Comparison of ENCODE assay signal across 8 cellular contexts in the genomic region with DNA sequence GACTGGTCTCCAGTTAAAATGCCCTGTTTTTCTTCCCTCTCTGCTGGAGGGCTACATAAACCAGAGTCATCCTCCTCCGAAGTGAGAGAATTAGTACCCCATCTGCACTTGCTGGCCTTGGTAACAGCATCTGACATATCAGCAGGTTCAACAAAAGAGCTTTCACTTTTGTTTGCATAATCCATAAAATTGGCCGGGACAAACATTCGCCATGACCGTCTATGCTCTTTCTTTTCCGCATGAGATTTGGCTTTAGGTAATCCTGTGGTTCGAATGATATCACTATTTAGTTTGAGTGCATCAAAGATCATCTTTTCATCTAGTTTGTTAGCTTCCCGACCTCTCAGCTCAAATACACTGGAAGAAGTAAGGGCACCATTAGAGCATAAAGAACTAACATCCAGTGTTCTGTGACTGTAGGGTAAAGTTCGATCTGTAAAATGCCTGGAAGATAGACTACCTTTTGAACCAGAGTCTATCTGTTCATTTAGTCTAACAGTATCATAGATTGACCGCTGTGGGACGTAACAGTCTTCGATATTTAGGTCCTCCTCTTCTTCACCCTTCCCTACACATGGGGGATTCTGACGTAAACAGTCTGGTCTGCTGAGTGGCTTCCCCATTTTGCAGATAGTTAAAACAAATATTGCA.
DNase-seq lines count a peak whose midpoint lies in the region; ATAC-seq and TF ChIP-seq lines count a peak whose summit lies in the region.

No MANE protein-coding gene starts in this region.

- ATAC-seq in GM21390 (IDR thresholded peaks at IDR 0.05; ENCODE audit: unreplicated experiment) = no peak
- no peak for ATAC-seq in GM21825 (IDR thresholded peaks at IDR 0.05; ENCODE audit: unreplicated experiment)

- DNase-seq in EH (ENCODE audit: low read depth) (peak; percentile 47), NCI-H524 treated with DMSO at 0.1 percent for 48 hours (lab: John Stamatoyannopoulos, UW) (peak; percentile 35), endodermal cell (no peak), prostate gland (ENCODE audit: low spot score) (no peak), foreskin melanocyte (no peak), endothelial cell (ENCODE audit: low spot score) (no peak)

- H3K36me3 Mint-ChIP-seq in endodermal cell (ENCODE audit: low read depth) = no peaks in the 10 kb centered on the region
- H3K36me3 Mint-ChIP-seq in endothelial cell (ENCODE audit: low read depth, unreplicated experiment) = no peaks in the 10 kb centered on the region

- H3K36me3 ChIP-seq in endodermal cell (ENCODE audit: control insufficient read depth, insufficient read depth, low read length) = peaks cover 9% of the 10 kb centered on the region
- H3K36me3 ChIP-seq in prostate gland = no peaks in the 10 kb centered on the region

- H3K9me3 ChIP-seq in endodermal cell (ENCODE audit: control insufficient read depth, low read length) (no peaks in the 10 kb centered on the region), prostate gland (no peaks in the 10 kb centered on the region)

- H3K27ac ChIP-seq in endodermal cell (ENCODE audit: low read depth, low read length) = no peak overlapping the region
- peak overlapping the region; percentile 95 to 97 for H3K27ac ChIP-seq in prostate gland

- H3K4me3 Mint-ChIP-seq in endodermal cell (no peak overlapping the region), endothelial cell (ENCODE audit: unreplicated experiment) (no peak overlapping the region)

- H3K27ac Mint-ChIP-seq in endodermal cell (no peak overlapping the region), endothelial cell (ENCODE audit: unreplicated experiment) (no peak overlapping the region)

- no peak for TF ChIP-seq POLR2A in prostate gland (IDR thresholded peaks at IDR 0.05)

- H3K9ac ChIP-seq in endodermal cell (ENCODE audit: extremely low read depth, low read length, poor library complexity, severe bottlenecking) = no peak overlapping the region

- peaks cover 5% of the 10 kb centered on the region for H3K4me1 ChIP-seq in endodermal cell (ENCODE audit: control insufficient read depth, insufficient read depth, low read length)
- H3K4me1 ChIP-seq in prostate gland (replicated peaks) = no peaks in the 10 kb centered on the region

- H3K9me3 Mint-ChIP-seq in endodermal cell = no peaks in the 10 kb centered on the region
- no peaks in the 10 kb centered on the region for H3K9me3 Mint-ChIP-seq in endothelial cell (ENCODE audit: unreplicated experiment)

- no peak for TF ChIP-seq CTCF in endodermal cell (conservative IDR thresholded peaks at IDR 0.05)
- no peak for TF ChIP-seq CTCF in prostate gland (IDR thresholded peaks at IDR 0.05)
- TF ChIP-seq CTCF in endothelial cell (IDR thresholded peaks at IDR 0.05; ENCODE audit: unreplicated experiment) = no peak

- 82 to 87% methylated on average over 8 to 12 of the region's 12 CpGs for WGBS in endodermal cell (ENCODE audit: insufficient coverage in 1 of 2, insufficient read length in 1 of 2), 2 experiments
- WGBS in prostate gland = 7% methylated on average over 12 of the region's 12 CpGs

- peak overlapping the region; percentile 83 for H3K4me3 ChIP-seq in endodermal cell (ENCODE audit: low read length)
- peak overlapping the region; percentile 50 to 53 for H3K4me3 ChIP-seq in prostate gland

- no peaks in the 10 kb centered on the region for H3K27me3 ChIP-seq in endodermal cell (ENCODE audit: control insufficient read depth, insufficient read depth, low read length, poor library complexity, severe bottlenecking)
- H3K27me3 ChIP-seq in prostate gland (replicated peaks; ENCODE audit: insufficient read depth) = no peaks in the 10 kb centered on the region

- intact Hi-C loops in prostate gland (cut with DNase I) = loop anchor here (2.0 kb wide), 1 partner anchor 168 kb away; no protein-coding TSS in a partner anchor

- no peaks in the 10 kb centered on the region for H3K27me3 Mint-ChIP-seq in endodermal cell (ENCODE audit: insufficient read depth)
- peaks cover 2% of the 10 kb centered on the region for H3K27me3 Mint-ChIP-seq in endothelial cell (ENCODE audit: unreplicated experiment)

- H3K4me1 Mint-ChIP-seq in endodermal cell (peaks cover 7% of the 10 kb centered on the region), endothelial cell (ENCODE audit: unreplicated experiment) (peaks cover 7% of the 10 kb centered on the region)

Comparison
In these comparisons a context has a peak if more than half of its experiments do, and no peak if none do; other contexts are left out.
1. DNase-seq: peak in EH (single experiment) and NCI-H524 treated with DMSO at 0.1 percent for 48 hours (single experiment); none in endodermal cell (single experiment), prostate gland (single experiment), foreskin melanocyte (single experiment) and endothelial cell (single experiment).